In the genomic region with DNA sequence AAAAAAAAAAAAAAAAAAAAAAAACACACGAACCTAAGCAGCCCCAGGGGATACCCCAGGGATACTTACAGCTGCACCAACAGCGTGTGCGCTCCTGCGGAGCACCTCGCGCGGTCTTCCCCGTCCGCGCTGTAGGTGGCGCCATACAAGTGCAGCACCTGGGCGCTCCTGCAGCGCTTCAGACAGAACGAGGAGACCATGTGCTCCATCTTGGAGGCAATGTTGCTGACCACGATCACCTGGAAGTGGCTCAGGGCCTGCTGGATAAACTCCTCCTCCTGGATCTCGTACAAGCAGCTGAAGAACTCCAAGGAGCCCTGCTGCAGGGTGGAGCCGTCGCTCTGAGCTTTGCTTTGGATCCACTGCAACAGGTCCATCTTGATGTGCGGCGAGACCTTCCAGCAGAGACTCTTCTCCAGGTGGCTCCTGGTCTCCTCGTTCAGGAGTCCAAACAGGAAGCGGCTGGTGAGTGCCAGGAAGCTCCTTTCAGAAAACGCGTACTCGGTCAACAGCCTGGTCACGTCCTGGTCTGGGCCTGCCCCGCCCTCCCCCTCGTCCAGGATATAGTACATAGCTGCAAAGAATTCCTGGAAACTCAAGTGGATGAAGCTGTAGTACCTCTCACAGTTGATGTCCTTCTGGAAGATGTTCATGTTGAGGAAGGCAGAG, we compare ENCODE assay signal across 1 cellular context.
TF ChIP-seq lines count a peak whose summit lies in the region.

No MANE protein-coding gene starts in this region.

TF ChIP-seq in GM23338, 12 proteins besides CTCF, POLR2A, EP300 and RAD21 (continued from another document):
- TF ChIP-seq CREB1 (CRISPR knock-in tag; IDR thresholded peaks at IDR 0.05; ENCODE audit: low read depth), result no peak
TF ChIP-seq in GM23338: peak in this region for 0.
